ENCODE assay signal across 8 cellular contexts in the genomic region with DNA sequence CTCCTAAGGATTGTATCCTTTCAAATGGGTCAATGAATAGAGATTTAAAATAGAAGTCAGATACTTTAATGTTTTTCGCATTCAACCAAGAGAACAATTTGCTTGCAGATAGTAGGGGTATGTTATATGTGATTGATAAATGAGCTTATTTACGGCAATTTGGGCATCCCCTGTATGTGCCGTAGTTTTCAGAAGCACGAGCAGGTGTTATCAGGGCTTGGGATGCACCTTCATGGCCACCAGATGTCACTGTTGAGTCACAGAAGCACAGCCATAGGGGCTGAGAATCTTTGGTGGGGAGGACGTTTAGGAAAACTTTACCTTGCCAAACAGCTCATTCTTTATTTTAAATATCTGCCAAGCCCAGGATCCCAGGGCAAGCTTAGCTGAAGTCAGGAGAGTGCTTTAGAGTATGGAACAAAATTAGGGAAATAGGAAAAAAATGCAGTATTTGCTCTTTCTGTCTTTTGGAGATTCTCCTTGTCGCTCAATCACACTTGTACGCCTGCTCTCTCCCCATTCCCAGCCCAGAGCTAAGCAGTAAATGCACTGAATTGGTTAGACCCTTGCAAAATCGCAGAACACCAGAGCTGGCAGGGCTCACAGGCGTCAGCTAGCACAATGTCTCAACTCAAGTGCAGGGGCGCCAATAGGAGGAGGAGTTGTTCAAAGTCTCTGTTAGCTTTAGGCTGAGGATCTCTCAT.
DNase-seq lines count a peak whose midpoint lies in the region; ATAC-seq and TF ChIP-seq lines count a peak whose summit lies in the region.

No MANE protein-coding gene starts in this region.

- WGBS in endodermal cell (ENCODE audit: insufficient coverage in 1 of 2, insufficient read length in 1 of 2), 2 experiments: 63% methylated on average over 7 to 9 of the region's 10 CpGs

- no peak overlapping the region for H3K27ac ChIP-seq in HCT116 (ENCODE audit: low read depth, low read length)
- H3K27ac ChIP-seq in endodermal cell (ENCODE audit: low read depth, low read length): no peak overlapping the region

- H3K9ac ChIP-seq in HCT116 (ENCODE audit: low read length): no peak overlapping the region
- H3K9ac ChIP-seq in endodermal cell (ENCODE audit: extremely low read depth, low read length, poor library complexity, severe bottlenecking): no peak overlapping the region

- DNase-seq in ELF-1 (ENCODE audit: low read depth, low spot score): peak; percentile 67
- peak; percentile 53 for DNase-seq in HCT116 (ENCODE audit: low read depth, low spot score)
- peak; percentile 4 to 57 for DNase-seq in NCI-H526 (lab: John Stamatoyannopoulos, UW)
- DNase-seq in activated CD8-positive, alpha-beta memory T cell treated with anti-CD3 and anti-CD28 coated beads for 24 hours: peak; percentile 68
- DNase-seq in endodermal cell: peak; percentile 80
- DNase-seq in mucosa of descending colon: peak in 2 of 3 donors; percentile 41 to 76
- DNase-seq in stimulated activated CD8-positive, alpha-beta memory T cell treated with anti-CD3 and anti-CD28 coated beads, Interleukin-7, amount 100 ng/mL, for 48 hours (ENCODE audit: extremely low read depth in 1 of 2, low read depth in 1 of 2): peak; percentile 5 to 20
- DNase-seq in OCI-M2 (lab: John Stamatoyannopoulos, UW; ENCODE audit: unreplicated experiment): no peak

- H3K36me3 Mint-ChIP-seq in endodermal cell (ENCODE audit: low read depth): no peaks in the 10 kb centered on the region

- no peaks in the 10 kb centered on the region for H4K20me1 ChIP-seq in HCT116 (ENCODE audit: insufficient read depth)

- RAD21 ChIA-PET in HCT116 (lab: Charles Lee; ENCODE audit: low non-redundant PET in 1 of 2, low total read pairs in 2 of 2, uncharacterized antibody in 2 of 2, unreplicated experiment in 2 of 2): interaction anchor here (0.9 to 1.2 kb wide), 2 partner anchors 80 to 81 kb away, joined by 3 to 4 read pairs; no protein-coding TSS in a partner anchor

- H3K9me3 Mint-ChIP-seq in endodermal cell: no peaks in the 10 kb centered on the region

- POLR2A ChIA-PET in HCT116 (lab: Charles Lee): no interaction called here

- no peak overlapping the region for H2AFZ ChIP-seq in HCT116 (ENCODE audit: low read depth, low read length, poor library complexity, severe bottlenecking)

- H3K4me3 ChIP-seq in HCT116 (replicated peaks in 1 of 2; ENCODE audit: low read depth in 1 of 2, low read length in 2 of 2) (no peak overlapping the region), endodermal cell (ENCODE audit: low read length) (no peak overlapping the region), mucosa of descending colon (no peak overlapping the region)

- TF ChIP-seq POLR2A in HCT116 (IDR thresholded peaks at IDR 0.05; ENCODE audit: borderline replicate concordance, extremely low read depth, insufficient read depth, insufficient read length): no peak

- H3K4me3 Mint-ChIP-seq in endodermal cell: no peak overlapping the region

- peaks cover 64% of the 10 kb centered on the region for H3K27me3 ChIP-seq in HCT116 (ENCODE audit: insufficient read depth, low read length)
- H3K27me3 ChIP-seq in endodermal cell (ENCODE audit: control insufficient read depth, insufficient read depth, low read length, poor library complexity, severe bottlenecking): peaks cover 29% of the 10 kb centered on the region

- H3K27ac Mint-ChIP-seq in endodermal cell: no peak overlapping the region

- peaks cover 60% of the 10 kb centered on the region for H3K27me3 Mint-ChIP-seq in endodermal cell (ENCODE audit: insufficient read depth)

- H3K4me1 ChIP-seq in HCT116 (ENCODE audit: control insufficient read depth in 1 of 2, insufficient read depth in 2 of 2, low read length in 2 of 2): no peaks in the 10 kb centered on the region
- H3K4me1 ChIP-seq in endodermal cell (ENCODE audit: control insufficient read depth, insufficient read depth, low read length): peaks cover 5% of the 10 kb centered on the region
- no peaks in the 10 kb centered on the region for H3K4me1 ChIP-seq in mucosa of descending colon (ENCODE audit: low read depth)

- no peaks in the 10 kb centered on the region for H3K9me2 ChIP-seq in HCT116 (ENCODE audit: insufficient read depth)

- peak; percentile 66 to 100 (median 98); a peak in 5 of 6 replicates for TF ChIP-seq CTCF in HCT116 (IDR thresholded peaks at IDR 0.05 in 2 of 3, conservative IDR thresholded peaks at IDR 0.05 in 1 of 3; ENCODE audit: borderline replicate concordance in 1 of 3, insufficient read depth in 1 of 3, low read depth in 2 of 3, low read length in 2 of 3)
- TF ChIP-seq CTCF in endodermal cell (conservative IDR thresholded peaks at IDR 0.05): peak; percentile 98
- TF ChIP-seq CTCF in mucosa of descending colon (IDR thresholded peaks at IDR 0.05): peak; percentile 88

- intact Hi-C loops in HCT116 (cut with micrococcal nuclease): loop anchor here (1.0 to 2.0 kb wide), 7 partner anchors 81 to 1615 kb away; no protein-coding TSS in a partner anchor
- intact Hi-C loops in mucosa of descending colon (cut with DNase I, micrococcal nuclease): no loop called here

- no peak overlapping the region for H3K4me2 ChIP-seq in HCT116 (ENCODE audit: low read length)

- TF ChIP-seq RAD21 in HCT116 (IDR thresholded peaks at IDR 0.05; ENCODE audit: low read depth): peak; percentile 91

- ATAC-seq in HCT116 (peak; percentile 98), mucosa of descending colon (peak; percentile 75)

- H3K36me3 ChIP-seq in HCT116 (ENCODE audit: control insufficient read depth in 1 of 2, insufficient read depth in 2 of 2, low read length in 2 of 2) (no peaks in the 10 kb centered on the region), endodermal cell (ENCODE audit: control insufficient read depth, insufficient read depth, low read length) (no peaks in the 10 kb centered on the region), mucosa of descending colon (ENCODE audit: low read depth) (no peaks in the 10 kb centered on the region)

- no peaks in the 10 kb centered on the region for H3K79me2 ChIP-seq in HCT116 (ENCODE audit: insufficient read depth, low read length)

- CTCF ChIA-PET in HCT116 (lab: Charles Lee): interaction anchor here (0.6 to 3.5 kb wide), 27 partner anchors 9 to 1183 kb away, joined by 3 to 48 read pairs (median 4); no protein-coding TSS in a partner anchor

- peaks cover 17% of the 10 kb centered on the region for H3K4me1 Mint-ChIP-seq in endodermal cell

- no TSS peak for BruUV-seq in HCT116 (replicated peaks; lab: Mats Ljungman, UMichigan)

- H3K9me3 ChIP-seq in HCT116 (ENCODE audit: control insufficient read depth in 1 of 2, insufficient read depth in 1 of 2, low read depth in 1 of 2, low read length in 2 of 2) (no peaks in the 10 kb centered on the region), endodermal cell (ENCODE audit: control insufficient read depth, low read length) (no peaks in the 10 kb centered on the region), mucosa of descending colon (no peaks in the 10 kb centered on the region)

TF ChIP-seq in HCT116, 20 proteins besides CTCF, POLR2A, EP300 and RAD21:
- TF ChIP-seq, protein P1, sequence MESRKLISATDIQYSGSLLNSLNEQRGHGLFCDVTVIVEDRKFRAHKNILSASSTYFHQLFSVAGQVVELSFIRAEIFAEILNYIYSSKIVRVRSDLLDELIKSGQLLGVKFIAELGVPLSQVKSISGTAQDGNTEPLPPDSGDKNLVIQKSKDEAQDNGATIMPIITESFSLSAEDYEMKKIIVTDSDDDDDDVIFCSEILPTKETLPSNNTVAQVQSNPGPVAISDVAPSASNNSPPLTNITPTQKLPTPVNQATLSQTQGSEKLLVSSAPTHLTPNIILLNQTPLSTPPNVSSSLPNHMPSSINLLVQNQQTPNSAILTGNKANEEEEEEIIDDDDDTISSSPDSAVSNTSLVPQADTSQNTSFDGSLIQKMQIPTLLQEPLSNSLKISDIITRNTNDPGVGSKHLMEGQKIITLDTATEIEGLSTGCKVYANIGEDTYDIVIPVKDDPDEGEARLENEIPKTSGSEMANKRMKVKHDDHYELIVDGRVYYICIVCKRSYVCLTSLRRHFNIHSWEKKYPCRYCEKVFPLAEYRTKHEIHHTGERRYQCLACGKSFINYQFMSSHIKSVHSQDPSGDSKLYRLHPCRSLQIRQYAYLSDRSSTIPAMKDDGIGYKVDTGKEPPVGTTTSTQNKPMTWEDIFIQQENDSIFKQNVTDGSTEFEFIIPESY (IDR thresholded peaks at IDR 0.05; ENCODE audit: extremely low read depth, insufficient replicate concordance, low read length): no peak
- TF ChIP-seq EZH2phosphoT487 (IDR thresholded peaks at IDR 0.05; ENCODE audit: borderline replicate concordance): 0 out of 2 replicates have a peak, but pooled peaks have one; percentile 40
TF ChIP-seq in HCT116: peak in this region for 1.
